In genomic region chr1:23451452-23451851, GRCh38 we compare ENCODE assay signal across 13 cellular contexts. TPM values are rescaled to one million over a fixed set of nuclear protein-coding genes. Genes with fewer than 3 reads are reported as not detected.
DNase-seq lines count a peak whose midpoint lies in the region; ATAC-seq and TF ChIP-seq lines count a peak whose summit lies in the region.
"Had no signal": no experiment of that assay in that cellular context is flagged by ENCODE, and none has a peak within 500 bp of the region (broad histone marks: within the 10 kb centered on the region; RNA-seq: fewer than 3 reads in every experiment).

No MANE protein-coding gene starts in this region.

- TF ChIP-seq POLR2A in esophagus muscularis mucosa (IDR thresholded peaks at IDR 0.05; ENCODE audit: low read depth) = no peak

- no peak for ATAC-seq in GM21576 (IDR thresholded peaks at IDR 0.05; ENCODE audit: unreplicated experiment)

- H4K20me1 ChIP-seq in Loucy (ENCODE audit: insufficient read depth, low read length, poor library complexity, severe bottlenecking) = no peaks in the 10 kb centered on the region

- H3K27ac ChIP-seq in C4-2B (peak overlapping the region; percentile 79), esophagus muscularis mucosa (replicated peaks in 1 of 4) (peak overlapping the region in 3 of 4 donors; percentile 50 to 61 (median 55)), parathyroid adenoma (peak overlapping the region; percentile 75)
- H3K27ac ChIP-seq: cardiac muscle cell had no signal

- H3K36me3 Mint-ChIP-seq in activated naive CD4-positive, alpha-beta T cell treated with anti-CD3 and anti-CD28 coated beads, Interleukin-2, amount 10 ng/mL, durations not matched to agents 7 days and 5 days = no peaks in the 10 kb centered on the region
- H3K36me3 Mint-ChIP-seq: IgD-negative memory B cell had no signal

- no peaks in the 10 kb centered on the region for H3K9me2 ChIP-seq in Loucy (replicated peaks; ENCODE audit: low read depth, low read length)

- H3K4me3 Mint-ChIP-seq in activated naive CD4-positive, alpha-beta T cell treated with anti-CD3 and anti-CD28 coated beads, Interleukin-2, amount 10 ng/mL, durations not matched to agents 7 days and 5 days = no peak overlapping the region
- H3K4me3 Mint-ChIP-seq: IgD-negative memory B cell had no signal

- TF ChIP-seq CTCF in C4-2B (conservative IDR thresholded peaks at IDR 0.05) = no peak
- TF ChIP-seq CTCF in Loucy (conservative IDR thresholded peaks at IDR 0.05; ENCODE audit: low read length) = no peak
- no peak for TF ChIP-seq CTCF in esophagus muscularis mucosa (IDR thresholded peaks at IDR 0.05)
- TF ChIP-seq CTCF in parathyroid adenoma (IDR thresholded peaks at IDR 0.05) = no peak

- H3K9ac ChIP-seq in Loucy (ENCODE audit: low read depth, low read length, poor library complexity, severe bottlenecking) (peak overlapping the region; percentile 14), parathyroid adenoma (no peak overlapping the region)

- H3K9me3 Mint-ChIP-seq in activated naive CD4-positive, alpha-beta T cell treated with anti-CD3 and anti-CD28 coated beads, Interleukin-2, amount 10 ng/mL, durations not matched to agents 7 days and 5 days = no peaks in the 10 kb centered on the region
- H3K9me3 Mint-ChIP-seq: IgD-negative memory B cell had no signal

- H3K36me3 ChIP-seq in Loucy (ENCODE audit: insufficient read depth, low read length) (no peaks in the 10 kb centered on the region), esophagus muscularis mucosa (peaks cover 0 to 65% (median 42%) of the 10 kb centered on the region in 4 donors), parathyroid adenoma (ENCODE audit: control insufficient read depth, insufficient read depth, low read length) (no peaks in the 10 kb centered on the region)

- H3F3A ChIP-seq in Loucy (ENCODE audit: low read depth) = no peaks in the 10 kb centered on the region

- H3K4me1 ChIP-seq in Loucy (ENCODE audit: insufficient read depth, low read length, poor library complexity, severe bottlenecking) (peaks cover 28% of the 10 kb centered on the region), esophagus muscularis mucosa (peaks cover 10 to 43% (median 20%) of the 10 kb centered on the region in 4 donors), parathyroid adenoma (peaks cover 15% of the 10 kb centered on the region)

- no peak for TF ChIP-seq EP300 in esophagus muscularis mucosa (IDR thresholded peaks at IDR 0.05)

- CTCF ChIA-PET in activated naive CD4-positive, alpha-beta T cell treated with anti-CD3 and anti-CD28 coated beads, Interleukin-2, amount 10 ng/mL, durations not matched to agents 7 days and 5 days (lab: Charles Lee) = interaction anchor here (0.8 kb wide), 1 partner anchor 213 kb away, joined by 3 read pairs; no protein-coding TSS in a partner anchor

- H3K79me2 ChIP-seq in Loucy (ENCODE audit: insufficient read depth, low read length) = no peaks in the 10 kb centered on the region
- no peaks in the 10 kb centered on the region for H3K79me2 ChIP-seq in parathyroid adenoma

- H3K4me2 ChIP-seq in Loucy (ENCODE audit: low read depth, low read length, poor library complexity, severe bottlenecking) = peak overlapping the region; percentile 65
- peak overlapping the region; percentile 64 for H3K4me2 ChIP-seq in parathyroid adenoma (ENCODE audit: low read length)

- no peak overlapping the region for H3K27ac Mint-ChIP-seq in activated naive CD4-positive, alpha-beta T cell treated with anti-CD3 and anti-CD28 coated beads, Interleukin-2, amount 10 ng/mL, durations not matched to agents 7 days and 5 days

- H2AFZ ChIP-seq in Loucy (ENCODE audit: low read length) (no peak overlapping the region; the same call in 1 of the 2 replicates), parathyroid adenoma (no peak overlapping the region)

- no peaks in the 10 kb centered on the region for H3K27me3 ChIP-seq in Loucy (ENCODE audit: insufficient read depth, low read length, poor library complexity, severe bottlenecking)
- no peaks in the 10 kb centered on the region for H3K27me3 ChIP-seq in esophagus muscularis mucosa
- H3K27me3 ChIP-seq in parathyroid adenoma (ENCODE audit: control insufficient read depth, insufficient read depth, low read length) = no peaks in the 10 kb centered on the region
- H3K27me3 ChIP-seq: cardiac muscle cell had no signal

- no peak for DNase-seq in esophagus muscularis mucosa (ENCODE audit: extremely low spot score)
- no peak for DNase-seq in activated naive CD4-positive, alpha-beta T cell treated with anti-CD3 and anti-CD28 coated beads, Interleukin-2, amount 10 ng/mL, durations not matched to agents 7 days and 5 days
- DNase-seq in NK-92 (lab: John Stamatoyannopoulos, UW; ENCODE audit: unreplicated experiment) = no peak
- DNase-seq in HK-2 (ENCODE audit: unreplicated experiment) = no peak
- DNase-seq: occipital lobe, SHP77 had no signal

- WGBS in esophagus muscularis mucosa = 57% methylated on average over 1 of the region's 1 CpG

- peaks cover 18% of the 10 kb centered on the region for H3K4me1 Mint-ChIP-seq in activated naive CD4-positive, alpha-beta T cell treated with anti-CD3 and anti-CD28 coated beads, Interleukin-2, amount 10 ng/mL, durations not matched to agents 7 days and 5 days
- H3K4me1 Mint-ChIP-seq: IgD-negative memory B cell had no signal

- H3K27me3 Mint-ChIP-seq in activated naive CD4-positive, alpha-beta T cell treated with anti-CD3 and anti-CD28 coated beads, Interleukin-2, amount 10 ng/mL, durations not matched to agents 7 days and 5 days = peaks cover 59% of the 10 kb centered on the region

- H3K4me3 ChIP-seq in Loucy (ENCODE audit: low read length, poor library complexity, severe bottlenecking) (peak overlapping the region; percentile 12), esophagus muscularis mucosa (no peak overlapping the region), parathyroid adenoma (ENCODE audit: low read depth, low read length) (peak overlapping the region; percentile 17)
- H3K4me3 ChIP-seq: cardiac muscle cell, lung had no signal

- intact Hi-C loops in esophagus muscularis mucosa (cut with DNase I) = no loop called here

- H3K9me3 ChIP-seq in Loucy (ENCODE audit: insufficient read depth, low read depth, low read length) (no peaks in the 10 kb centered on the region), esophagus muscularis mucosa (no peaks in the 10 kb centered on the region), parathyroid adenoma (ENCODE audit: control insufficient read depth, low read length) (no peaks in the 10 kb centered on the region)

RNA-seq across cellular contexts. Expression of gene TCEA3, which starts 26.9 kb away (rescaled TPM):
- total RNA-seq in esophagus muscularis mucosa = 10 to 100 TPM; 16.7 to 24.1 (median 20.9) TPM

RNA-seq across cellular contexts. Expression of gene ASAP3, which starts 32.5 kb away (rescaled TPM):
- 10 to 100 TPM; 25.3 to 32.8 (median 27.9) TPM for total RNA-seq in esophagus muscularis mucosa

Comparison
In these comparisons a context has a peak if more than half of its experiments do, and no peak if none do; other contexts are left out.
1. H3K4me3 ChIP-seq: peak in Loucy (single experiment) and parathyroid adenoma (single experiment); none in esophagus muscularis mucosa (0 of 4).
2. Peak in every context shown above with its lines, with median percentiles within 50 percentile points of each other: H3K27ac ChIP-seq.